In the genomic region with DNA sequence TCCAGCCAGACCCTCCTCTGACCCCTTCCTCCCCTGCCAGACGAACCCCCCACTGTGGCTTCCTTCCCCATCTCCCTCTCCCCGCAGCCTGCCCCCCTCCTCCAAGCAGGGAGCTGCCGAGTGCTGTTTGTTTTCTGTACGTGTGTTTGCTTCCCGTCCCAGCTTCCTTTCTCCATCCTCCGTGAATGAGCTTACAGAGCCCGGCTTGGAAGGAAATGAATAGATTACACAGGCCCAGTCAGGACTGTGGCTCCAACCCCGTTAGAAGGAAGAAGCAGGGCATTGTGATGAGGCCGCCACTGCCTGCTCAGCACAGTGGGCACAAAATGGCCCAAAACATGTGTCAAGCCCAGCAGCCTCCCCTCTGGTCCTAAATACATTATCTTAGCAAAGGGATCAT, we compare ENCODE assay signal across 28 cellular contexts.
DNase-seq lines count a peak whose midpoint lies in the region; ATAC-seq and TF ChIP-seq lines count a peak whose summit lies in the region.
"Had no signal": no experiment of that assay in that cellular context is flagged by ENCODE, and none has a peak within 500 bp of the region (broad histone marks: within the 10 kb centered on the region; RNA-seq: fewer than 3 reads in every experiment).

No MANE protein-coding gene starts in this region.

- H3K4me1 Mint-ChIP-seq in mesothelial cell of epicardium: no peaks in the 10 kb centered on the region
- H3K4me1 Mint-ChIP-seq: activated naive CD8-positive, alpha-beta T cell treated with anti-CD3 and anti-CD28 coated beads, Interleukin-2, amount 10 ng/mL, durations not matched to agents 7 days and 5 days; natural killer cell; stimulated activated effector memory CD8-positive, alpha-beta T cell treated with anti-CD3 and anti-CD28 coated beads, Interleukin-12 subunit alpha, Interleukin-12 subunit beta, amount 100 ng/mL, for 72 hours had no signal

- peak; percentile 7 for DNase-seq in DMS53 (lab: John Stamatoyannopoulos, UW)
- no peak for DNase-seq in DMS53 treated with DMSO at 0.1 percent for 48 hours (lab: John Stamatoyannopoulos, UW; ENCODE audit: unreplicated experiment)
- DNase-seq in amygdala (lab: John Stamatoyannopoulos, UW): peak in 46 of 56 donors; percentile 6 to 78 (median 42)
- DNase-seq in superior temporal gyrus (ENCODE audit: extremely low spot score): peak; percentile 80
- DNase-seq in retina: no peak
- DNase-seq in mesothelial cell of epicardium (ENCODE audit: low spot score in 2 of 2, unreplicated experiment in 2 of 2): no peak
- DNase-seq: activated CD4-positive, alpha-beta T cell treated with anti-CD3 and anti-CD28 coated beads for 48 hours; activated gamma-delta T cell; activated naive CD8-positive, alpha-beta T cell treated with anti-CD3 and anti-CD28 coated beads, Interleukin-2, amount 10 ng/mL, durations not matched to agents 7 days and 5 days; activated T-cell treated with anti-CD3 and anti-CD28 coated beads, Interleukin-2, amount 50 U/mL, for 1 hour; dermis blood vessel endothelial cell; EL; GM23248; natural killer cell; NCI-H1105; NCI-H2029 treated with DMSO at 0.1 percent for 48 hours; NCI-H345; ovary; right cardiac atrium; spleen; stimulated activated CD4-positive, alpha-beta T cell treated with anti-CD3 and anti-CD28 coated beads, Interleukin-4, amount 100 ng/mL, for 24 hours; WERI-Rb-1 had no signal

- no peaks in the 10 kb centered on the region for H3K9me3 Mint-ChIP-seq in mesothelial cell of epicardium

- peak overlapping the region; percentile 15; the same call in 1 of the 2 replicates for H3K4me3 ChIP-seq in iPS-18c (ENCODE audit: insufficient read depth, low read depth, low read length)
- H3K4me3 ChIP-seq: GM23248, ovary, spleen had no signal

- H3K36me3 Mint-ChIP-seq in mesothelial cell of epicardium: no peaks in the 10 kb centered on the region
- H3K36me3 Mint-ChIP-seq: activated naive CD8-positive, alpha-beta T cell treated with anti-CD3 and anti-CD28 coated beads, Interleukin-2, amount 10 ng/mL, durations not matched to agents 7 days and 5 days; natural killer cell; stimulated activated effector memory CD8-positive, alpha-beta T cell treated with anti-CD3 and anti-CD28 coated beads, Interleukin-12 subunit alpha, Interleukin-12 subunit beta, amount 100 ng/mL, for 72 hours had no signal

- H3K9me3 ChIP-seq in iPS-18c (ENCODE audit: control insufficient read depth, insufficient read depth, low read length): no peaks in the 10 kb centered on the region
- H3K9me3 ChIP-seq: ovary had no signal

- ATAC-seq in GM21423 (IDR thresholded peaks at IDR 0.05; ENCODE audit: unreplicated experiment): no peak
- ATAC-seq: HepG2; natural killer cell; right cardiac atrium; SK-N-SH treated with all-trans-retinoic acid at 6 μM for 48 hours; stimulated activated effector memory CD8-positive, alpha-beta T cell treated with anti-CD3 and anti-CD28 coated beads, Interleukin-12 subunit alpha, Interleukin-12 subunit beta, amount 100 ng/mL, for 72 hours had no signal

- no peak for TF ChIP-seq CTCF in mesothelial cell of epicardium (IDR thresholded peaks at IDR 0.05; ENCODE audit: unreplicated experiment)

- no peak overlapping the region for H3K4me3 Mint-ChIP-seq in mesothelial cell of epicardium
- H3K4me3 Mint-ChIP-seq: activated naive CD8-positive, alpha-beta T cell treated with anti-CD3 and anti-CD28 coated beads, Interleukin-2, amount 10 ng/mL, durations not matched to agents 7 days and 5 days; natural killer cell; stimulated activated effector memory CD8-positive, alpha-beta T cell treated with anti-CD3 and anti-CD28 coated beads, Interleukin-12 subunit alpha, Interleukin-12 subunit beta, amount 100 ng/mL, for 72 hours; T-helper 2 cell treated with Interferon-gamma antibody and Interleukin-4, amounts not matched to agents 5 μg/mL and 100 μg/mL, for 36 hours had no signal

- no peak overlapping the region for H3K27ac Mint-ChIP-seq in mesothelial cell of epicardium
- H3K27ac Mint-ChIP-seq: activated naive CD8-positive, alpha-beta T cell treated with anti-CD3 and anti-CD28 coated beads, Interleukin-2, amount 10 ng/mL, durations not matched to agents 7 days and 5 days; natural killer cell; stimulated activated effector memory CD8-positive, alpha-beta T cell treated with anti-CD3 and anti-CD28 coated beads, Interleukin-12 subunit alpha, Interleukin-12 subunit beta, amount 100 ng/mL, for 72 hours; T-helper 2 cell treated with Interferon-gamma antibody and Interleukin-4, amounts not matched to agents 5 μg/mL and 100 μg/mL, for 36 hours had no signal

- peaks cover 41% of the 10 kb centered on the region for H3K27me3 Mint-ChIP-seq in mesothelial cell of epicardium (ENCODE audit: low read depth)
- H3K27me3 Mint-ChIP-seq: activated naive CD8-positive, alpha-beta T cell treated with anti-CD3 and anti-CD28 coated beads, Interleukin-2, amount 10 ng/mL, durations not matched to agents 7 days and 5 days had no signal

Comparison
In these comparisons a context has a peak if more than half of its experiments do, and no peak if none do; other contexts are left out.
1. DNase-seq: peak in DMS53 (single experiment), amygdala (46 of 56) and superior temporal gyrus (single experiment); none in DMS53 treated with DMSO at 0.1 percent for 48 hours (single experiment), retina (single experiment) and mesothelial cell of epicardium (0 of 2).